26 cellular contexts compared by ENCODE assay signal in the genomic region with DNA sequence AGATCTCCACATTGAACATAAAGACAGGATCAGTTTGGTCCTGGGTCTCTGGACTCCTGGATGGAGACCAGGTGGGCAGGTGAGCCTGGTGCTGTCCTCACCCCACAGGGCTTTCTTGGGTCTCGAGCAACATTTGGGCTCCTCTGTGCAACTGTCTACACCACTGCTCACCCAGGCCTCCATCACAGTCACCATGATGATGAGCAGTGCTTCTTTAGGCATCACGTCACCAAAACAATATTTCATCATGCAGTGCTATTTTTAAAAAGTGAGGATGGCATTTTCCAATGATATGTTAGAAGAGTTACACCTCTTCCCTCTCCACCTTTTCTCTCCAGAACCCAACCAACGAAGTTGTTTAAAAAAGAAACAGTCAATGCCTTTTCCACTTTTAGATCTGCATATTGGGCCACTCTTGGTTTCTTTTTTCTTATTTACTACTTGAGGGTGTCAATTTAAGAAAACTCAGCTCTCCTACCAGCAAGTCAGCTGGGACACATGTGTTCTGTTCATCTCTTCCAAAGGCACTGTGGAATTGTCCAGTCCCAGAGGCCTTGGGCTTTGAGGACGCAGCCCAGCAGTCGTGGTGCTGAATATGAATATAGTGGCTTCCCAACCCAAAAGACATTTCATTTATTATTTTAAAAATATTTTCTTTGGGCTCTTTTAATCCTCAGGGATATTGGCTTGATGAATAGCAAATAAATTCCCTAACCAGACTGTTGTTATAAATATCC.
A peak's percentile ranks its signal among the peaks of the same experiment; 100 is the strongest.
DNase-seq lines count a peak whose midpoint lies in the region; ATAC-seq, FAIRE-seq and TF ChIP-seq lines count a peak whose summit lies in the region.
"Had no signal": no experiment of that assay in that cellular context is flagged by ENCODE, and none has a peak within 500 bp of the region (broad histone marks: within the 10 kb centered on the region; RNA-seq: fewer than 3 reads in every experiment).

No MANE protein-coding gene starts in this region.

- H3K9me1 ChIP-seq in endothelial cell of umbilical vein (replicated peaks; ENCODE audit: control insufficient read depth, extremely low read depth, insufficient read depth, low read length) = no peaks in the 10 kb centered on the region

- H3K23ac ChIP-seq in mesenchymal stem cell (ENCODE audit: low read length in 2 of 2) = no peak overlapping the region

- H3K9me3 Mint-ChIP-seq in activated T-helper 1 cell treated with anti-CD3 and anti-CD28 coated beads, Interleukin-12 subunit alpha, Interleukin-12 subunit beta, Interleukin-2, Interleukin-4 antibody, amounts not matched to agents 30 ng/mL and 10 ng/mL and 1 ng/mL, durations not matched to agents 14 hours and 24 hours and 36 hours = no peaks in the 10 kb centered on the region
- H3K9me3 Mint-ChIP-seq: activated CD4-positive, alpha-beta memory T cell treated with anti-CD3 and anti-CD28 coated beads, Interleukin-2, amount 10 ng/mL, durations not matched to agents 7 days and 5 days; activated naive CD4-positive, alpha-beta T cell treated with anti-CD3 and anti-CD28 coated beads, Interleukin-2, amount 50 U/mL, for 24 hours; activated T-helper 2 cell treated with anti-CD3 and anti-CD28 coated beads, Interferon-gamma antibody, Interleukin-2, Interleukin-4, amounts not matched to agents 10 μg/mL and 5 μg/mL and 100 μg/mL, durations not matched to agents 14 hours and 24 hours and 36 hours; CD4-positive, alpha-beta T cell; natural killer cell; stimulated activated naive CD8-positive, alpha-beta T cell treated with anti-CD3 and anti-CD28 coated beads, Interleukin-15, Interleukin-2, amounts not matched to agents 100 ng/mL and 50 ng/mL, for 24 hours had no signal

- intact Hi-C loops in Right ventricle myocardium superior (cut with DNase I) = no loop called here
- intact Hi-C loops in cardiac septum (cut with DNase I) = loop anchor here (5.0 kb wide), 1 partner anchor 36 kb away; no protein-coding TSS in a partner anchor
- intact Hi-C loops in endothelial cell of umbilical vein (cut with micrococcal nuclease) = loop anchor here (1.0 to 5.0 kb wide), 5 partner anchors 10 to 338 kb away; no protein-coding TSS in a partner anchor
- intact Hi-C loops in activated T-helper 1 cell treated with anti-CD3 and anti-CD28 coated beads, Interleukin-12 subunit alpha, Interleukin-12 subunit beta, Interleukin-2, Interleukin-4 antibody, amounts not matched to agents 30 ng/mL and 10 ng/mL and 1 ng/mL, durations not matched to agents 14 hours and 24 hours and 36 hours (cut with micrococcal nuclease) = no loop called here

- dilution Hi-C loops in endothelial cell of umbilical vein (cut with MboI; ENCODE audit: extremely low pct_ligation_motif_present, low sequenced_read_pairs) = no loop called here

- H3K14ac ChIP-seq in mesenchymal stem cell (ENCODE audit: low read length in 2 of 2) = peak overlapping the region in 1 of 2 experiments; percentile 92

- DNase-seq in Right ventricle myocardium superior (no peak), cardiac septum (ENCODE audit: low spot score) (no peak), endothelial cell of umbilical vein (ENCODE audit: low read depth, low spot score) (no peak), mesenchymal stem cell (no peak), NOMO-1 treated with dmso at 0.1 percent for 144 hours (lab: John Stamatoyannopoulos, UW; ENCODE audit: unreplicated experiment) (no peak), NOMO-1 treated with DMSO at 0.1 percent for 48 hours (lab: John Stamatoyannopoulos, UW; ENCODE audit: unreplicated experiment) (no peak)
- no peak for DNase-seq in activated T-helper 1 cell treated with anti-CD3 and anti-CD28 coated beads, Interleukin-12 subunit alpha, Interleukin-12 subunit beta, Interleukin-2, Interleukin-4 antibody, amounts not matched to agents 30 ng/mL and 10 ng/mL and 1 ng/mL, durations not matched to agents 14 hours and 24 hours and 36 hours (ENCODE audit: low spot score)
- DNase-seq: 8988T; activated CD4-positive, alpha-beta memory T cell treated with anti-CD3 and anti-CD28 coated beads, Interleukin-2, amount 10 ng/mL, durations not matched to agents 7 days and 5 days; amniotic stem cell; CD4-positive, alpha-beta T cell; colonic mucosa; effector memory CD4-positive, alpha-beta T cell; lower lobe of right lung; natural killer cell; NCI-H1048; NCI-H1694 treated with DMSO at 0.1 percent for 48 hours; occipital lobe; T-helper 17 cell had no signal

- no peak overlapping the region for H2BK5ac ChIP-seq in mesenchymal stem cell (ENCODE audit: low read depth, low read length, poor library complexity, severe bottlenecking)

- peak overlapping the region; percentile 83 for H3K4me2 ChIP-seq in endothelial cell of umbilical vein (ENCODE audit: insufficient read depth, low read length)
- H3K4me2 ChIP-seq in mesenchymal stem cell (ENCODE audit: low read length, poor library complexity, severe bottlenecking) = no peak overlapping the region
- H3K4me2 ChIP-seq: smooth muscle cell had no signal

- no peak for TF ChIP-seq CTCF in endothelial cell of umbilical vein (IDR thresholded peaks at IDR 0.05; ENCODE audit: extremely low read depth in 1 of 2, insufficient read depth in 1 of 2, low read depth in 1 of 2, low read length in 2 of 2)

- TF ChIP-seq POLR2A in endothelial cell of umbilical vein (IDR thresholded peaks at IDR 0.05; ENCODE audit: low read depth, low read length) = no peak

- no peaks in the 10 kb centered on the region for H3K36me3 ChIP-seq in endothelial cell of umbilical vein (ENCODE audit: control insufficient read depth in 2 of 2, extremely low read depth in 1 of 2, insufficient read depth in 2 of 2, low read length in 2 of 2)
- no peaks in the 10 kb centered on the region for H3K36me3 ChIP-seq in mesenchymal stem cell (ENCODE audit: control insufficient read depth in 1 of 2, insufficient read depth in 2 of 2, low read depth in 1 of 2, low read length in 2 of 2)
- H3K36me3 ChIP-seq: colonic mucosa, lower lobe of right lung, thoracic aorta had no signal

- peaks cover 7% of the 10 kb centered on the region for H3K27me3 Mint-ChIP-seq in activated T-helper 1 cell treated with anti-CD3 and anti-CD28 coated beads, Interleukin-12 subunit alpha, Interleukin-12 subunit beta, Interleukin-2, Interleukin-4 antibody, amounts not matched to agents 30 ng/mL and 10 ng/mL and 1 ng/mL, durations not matched to agents 14 hours and 24 hours and 36 hours (ENCODE audit: insufficient read depth)
- H3K27me3 Mint-ChIP-seq: activated CD4-positive, alpha-beta memory T cell treated with anti-CD3 and anti-CD28 coated beads, Interleukin-2, amount 10 ng/mL, durations not matched to agents 7 days and 5 days; activated naive CD4-positive, alpha-beta T cell treated with anti-CD3 and anti-CD28 coated beads, Interleukin-2, amount 50 U/mL, for 24 hours; CD4-positive, alpha-beta T cell; stimulated activated naive CD8-positive, alpha-beta T cell treated with anti-CD3 and anti-CD28 coated beads, Interleukin-15, Interleukin-2, amounts not matched to agents 100 ng/mL and 50 ng/mL, for 24 hours; T-helper 17 cell had no signal

- POLR2A ChIA-PET in endothelial cell of umbilical vein (lab: Charles Lee) = no interaction called here

- H3K4me1 ChIP-seq in endothelial cell of umbilical vein (ENCODE audit: control insufficient read depth, extremely low read depth, insufficient read depth, low read length) (peaks cover 19% of the 10 kb centered on the region), mesenchymal stem cell (ENCODE audit: control insufficient read depth, insufficient read depth, low read depth, low read length) (peaks cover 8% of the 10 kb centered on the region)
- H3K4me1 ChIP-seq: colonic mucosa had no signal

- H4K91ac ChIP-seq in mesenchymal stem cell (ENCODE audit: low read length) = no peak overlapping the region

- H3K27ac Mint-ChIP-seq in activated T-helper 1 cell treated with anti-CD3 and anti-CD28 coated beads, Interleukin-12 subunit alpha, Interleukin-12 subunit beta, Interleukin-2, Interleukin-4 antibody, amounts not matched to agents 30 ng/mL and 10 ng/mL and 1 ng/mL, durations not matched to agents 14 hours and 24 hours and 36 hours = no peak overlapping the region
- H3K27ac Mint-ChIP-seq: activated CD4-positive, alpha-beta memory T cell treated with anti-CD3 and anti-CD28 coated beads, Interleukin-2, amount 10 ng/mL, durations not matched to agents 7 days and 5 days; activated naive CD4-positive, alpha-beta T cell treated with anti-CD3 and anti-CD28 coated beads, Interleukin-2, amount 50 U/mL, for 24 hours; activated T-helper 2 cell treated with anti-CD3 and anti-CD28 coated beads, Interferon-gamma antibody, Interleukin-2, Interleukin-4, amounts not matched to agents 10 μg/mL and 5 μg/mL and 100 μg/mL, durations not matched to agents 14 hours and 24 hours and 36 hours; CD4-positive, alpha-beta T cell; stimulated activated naive CD8-positive, alpha-beta T cell treated with anti-CD3 and anti-CD28 coated beads, Interleukin-15, Interleukin-2, amounts not matched to agents 100 ng/mL and 50 ng/mL, for 24 hours; T-helper 17 cell had no signal

- peak; percentile 48 for ATAC-seq in Right ventricle myocardium superior (ENCODE audit: poor library complexity)
- no peak for ATAC-seq in HG03354 (IDR thresholded peaks at IDR 0.05; ENCODE audit: poor library complexity, severe bottlenecking, unreplicated experiment)
- ATAC-seq: lower lobe of right lung, T-helper 17 cell had no signal

- no peak overlapping the region for H2AFZ ChIP-seq in endothelial cell of umbilical vein (ENCODE audit: low read depth, low read length)
- no peak overlapping the region for H2AFZ ChIP-seq in mesenchymal stem cell (ENCODE audit: low read depth, low read length)

- peaks cover 7% of the 10 kb centered on the region for H3K4me1 Mint-ChIP-seq in activated T-helper 1 cell treated with anti-CD3 and anti-CD28 coated beads, Interleukin-12 subunit alpha, Interleukin-12 subunit beta, Interleukin-2, Interleukin-4 antibody, amounts not matched to agents 30 ng/mL and 10 ng/mL and 1 ng/mL, durations not matched to agents 14 hours and 24 hours and 36 hours (ENCODE audit: low read depth)
- H3K4me1 Mint-ChIP-seq: activated naive CD4-positive, alpha-beta T cell treated with anti-CD3 and anti-CD28 coated beads, Interleukin-2, amount 50 U/mL, for 24 hours had no signal

- no peak overlapping the region for H2BK120ac ChIP-seq in mesenchymal stem cell (ENCODE audit: low read depth, low read length)

- H2BK15ac ChIP-seq in mesenchymal stem cell (ENCODE audit: low read depth, poor library complexity, severe bottlenecking) = no peak overlapping the region

- H3K9ac ChIP-seq in endothelial cell of umbilical vein (replicated peaks; ENCODE audit: extremely low read depth, insufficient read depth, low read length) (peak overlapping the region; percentile 27), mesenchymal stem cell (ENCODE audit: low read length) (peak overlapping the region; percentile 78)

- H3K79me1 ChIP-seq in mesenchymal stem cell (replicated peaks; ENCODE audit: low read length, poor library complexity, severe bottlenecking) = no peaks in the 10 kb centered on the region

- H3K9me3 ChIP-seq in endothelial cell of umbilical vein (replicated peaks; ENCODE audit: control insufficient read depth, insufficient read depth, low read length) (no peaks in the 10 kb centered on the region), mesenchymal stem cell (ENCODE audit: control insufficient read depth, low read length) (no peaks in the 10 kb centered on the region)
- H3K9me3 ChIP-seq: colonic mucosa, lower lobe of right lung, thoracic aorta had no signal

- no peaks in the 10 kb centered on the region for H3K79me2 ChIP-seq in endothelial cell of umbilical vein (ENCODE audit: control insufficient read depth, insufficient read depth, low read length)

- H3K27ac ChIP-seq in endothelial cell of umbilical vein (ENCODE audit: insufficient read depth, low read depth, low read length) = peak overlapping the region; percentile 57
- H3K27ac ChIP-seq in mesenchymal stem cell (ENCODE audit: low read length, poor library complexity, severe bottlenecking) = no peak overlapping the region
- H3K27ac ChIP-seq: colonic mucosa had no signal

- H3K27me3 ChIP-seq in endothelial cell of umbilical vein (ENCODE audit: control insufficient read depth in 2 of 2, insufficient read depth in 2 of 2, low read length in 2 of 2) = no peaks in the 10 kb centered on the region
- no peaks in the 10 kb centered on the region for H3K27me3 ChIP-seq in mesenchymal stem cell (ENCODE audit: control insufficient read depth in 1 of 2, insufficient read depth in 1 of 2, low read length in 2 of 2)
- H3K27me3 ChIP-seq: colonic mucosa had no signal

- H3K36me3 Mint-ChIP-seq in activated T-helper 1 cell treated with anti-CD3 and anti-CD28 coated beads, Interleukin-12 subunit alpha, Interleukin-12 subunit beta, Interleukin-2, Interleukin-4 antibody, amounts not matched to agents 30 ng/mL and 10 ng/mL and 1 ng/mL, durations not matched to agents 14 hours and 24 hours and 36 hours (ENCODE audit: low read depth) = no peaks in the 10 kb centered on the region
- H3K36me3 Mint-ChIP-seq: activated naive CD4-positive, alpha-beta T cell treated with anti-CD3 and anti-CD28 coated beads, Interleukin-2, amount 50 U/mL, for 24 hours; natural killer cell had no signal

- no peak overlapping the region for H2BK12ac ChIP-seq in mesenchymal stem cell (ENCODE audit: low read length in 2 of 2)

- H3K4ac ChIP-seq in mesenchymal stem cell (ENCODE audit: low read depth in 1 of 2, low read length in 2 of 2) = no peak overlapping the region

- no peak overlapping the region for H3K4me3 ChIP-seq in endothelial cell of umbilical vein (replicated peaks in 1 of 3; ENCODE audit: insufficient read depth in 1 of 3, low read depth in 1 of 3, low read length in 3 of 3)
- H3K4me3 ChIP-seq in mesenchymal stem cell (ENCODE audit: insufficient read depth in 1 of 2, low read depth in 1 of 2, low read length in 2 of 2) = no peak overlapping the region
- H3K4me3 ChIP-seq: colonic mucosa, lower lobe of right lung, smooth muscle cell had no signal

- H4K8ac ChIP-seq in mesenchymal stem cell (ENCODE audit: low read length) = no peak overlapping the region

- no peak overlapping the region for H3K4me3 Mint-ChIP-seq in activated T-helper 1 cell treated with anti-CD3 and anti-CD28 coated beads, Interleukin-12 subunit alpha, Interleukin-12 subunit beta, Interleukin-2, Interleukin-4 antibody, amounts not matched to agents 30 ng/mL and 10 ng/mL and 1 ng/mL, durations not matched to agents 14 hours and 24 hours and 36 hours
- H3K4me3 Mint-ChIP-seq: activated CD4-positive, alpha-beta memory T cell treated with anti-CD3 and anti-CD28 coated beads, Interleukin-2, amount 10 ng/mL, durations not matched to agents 7 days and 5 days; activated naive CD4-positive, alpha-beta T cell treated with anti-CD3 and anti-CD28 coated beads, Interleukin-2, amount 50 U/mL, for 24 hours; CD4-positive, alpha-beta T cell; natural killer cell; stimulated activated naive CD8-positive, alpha-beta T cell treated with anti-CD3 and anti-CD28 coated beads, Interleukin-15, Interleukin-2, amounts not matched to agents 100 ng/mL and 50 ng/mL, for 24 hours; T-helper 17 cell had no signal

- CTCF ChIA-PET in endothelial cell of umbilical vein (lab: Charles Lee) = interaction anchor here (1.5 kb wide), 1 partner anchor 31 kb away, joined by 3 read pairs; no protein-coding TSS in a partner anchor

- WGBS in mesenchymal stem cell = 100% methylated on average over 2 of the region's 5 CpGs

- H3K18ac ChIP-seq in mesenchymal stem cell (ENCODE audit: low read depth in 1 of 2, low read length in 2 of 2) = peak overlapping the region in 1 of 2 experiments; percentile 5

- BruUV-seq in endothelial cell of umbilical vein (replicated peaks; lab: Mats Ljungman, UMichigan) = no TSS peak

- no peaks in the 10 kb centered on the region for H4K20me1 ChIP-seq in endothelial cell of umbilical vein (replicated peaks; ENCODE audit: control insufficient read depth, extremely low read depth, insufficient read depth, low read length)

- no peak overlapping the region for H2AK5ac ChIP-seq in mesenchymal stem cell (ENCODE audit: low read length, severe bottlenecking)

- no peak for FAIRE-seq in endothelial cell of umbilical vein (lab: Jason Lieb, UNC)
- FAIRE-seq: keratinocyte had no signal

Comparison
In these comparisons a context has a peak if more than half of its experiments do, and no peak if none do; other contexts are left out.
1. intact Hi-C loops: an anchor here in cardiac septum (5.0 kb wide) and endothelial cell of umbilical vein (1.0 to 5.0 kb wide); none called in Right ventricle myocardium superior and activated T-helper 1 cell treated with anti-CD3 and anti-CD28 coated beads, Interleukin-12 subunit alpha, Interleukin-12 subunit beta, Interleukin-2, Interleukin-4 antibody, amounts not matched to agents 30 ng/mL and 10 ng/mL and 1 ng/mL, durations not matched to agents 14 hours and 24 hours and 36 hours.